ENCODE assay signal across 19 cellular contexts in the genomic region with DNA sequence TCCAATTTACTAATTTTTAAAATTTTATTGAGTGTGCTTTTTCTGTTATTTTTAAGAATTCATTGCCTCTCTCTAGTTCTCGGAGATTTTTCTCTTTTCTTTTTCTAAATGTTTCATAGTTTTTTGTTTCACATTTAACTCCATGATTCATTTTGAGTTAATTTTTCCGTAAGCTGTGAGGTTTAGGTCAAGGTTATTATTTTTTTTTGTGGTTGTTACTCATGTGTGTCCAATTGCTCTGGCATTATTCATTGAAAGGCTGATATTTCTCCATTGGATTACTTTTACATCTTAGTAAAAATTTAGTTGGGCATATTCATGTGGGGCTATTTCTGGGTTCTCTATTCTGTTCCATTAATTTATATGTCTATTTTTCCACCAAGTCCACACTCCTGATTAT.
DNase-seq lines count a peak whose midpoint lies in the region; ATAC-seq, FAIRE-seq and TF ChIP-seq lines count a peak whose summit lies in the region.
"Had no signal": no experiment of that assay in that cellular context is flagged by ENCODE, and none has a peak within 500 bp of the region (broad histone marks: within the 10 kb centered on the region; RNA-seq: fewer than 3 reads in every experiment).

No MANE protein-coding gene starts in this region.

- no peaks in the 10 kb centered on the region for H3K36me3 Mint-ChIP-seq in astrocyte (ENCODE audit: low read depth, unreplicated experiment)
- H3K36me3 Mint-ChIP-seq: CD14-positive monocyte; CD4-positive, alpha-beta memory T cell had no signal

- H3K27ac Mint-ChIP-seq in astrocyte (ENCODE audit: unreplicated experiment): no peak overlapping the region
- H3K27ac Mint-ChIP-seq: CD14-positive monocyte; CD4-positive, alpha-beta memory T cell; H9 had no signal

- H3K4me1 ChIP-seq in GM23248 (ENCODE audit: insufficient read depth): peaks cover 6% of the 10 kb centered on the region; the same call in 1 of the 2 replicates
- no peaks in the 10 kb centered on the region for H3K4me1 ChIP-seq in astrocyte (ENCODE audit: insufficient read depth, low read length)
- no peaks in the 10 kb centered on the region for H3K4me1 ChIP-seq in small intestine (ENCODE audit: control insufficient read depth in 2 of 2, insufficient read depth in 1 of 2, low read depth in 1 of 2, low read length in 1 of 2)
- H3K4me1 ChIP-seq: A549 had no signal

- FAIRE-seq in astrocyte (lab: Jason Lieb, UNC): no peak
- peak; percentile 61 for FAIRE-seq in small intestine (lab: Jason Lieb, UNC)
- FAIRE-seq: GM12892, H1 had no signal

- peaks cover 8% of the 10 kb centered on the region for H3K27me3 Mint-ChIP-seq in astrocyte (ENCODE audit: low read depth, unreplicated experiment)
- H3K27me3 Mint-ChIP-seq: CD4-positive, alpha-beta memory T cell had no signal

- no peak overlapping the region for H2AFZ ChIP-seq in GM23248
- no peak overlapping the region for H2AFZ ChIP-seq in astrocyte (ENCODE audit: low read depth, low read length)

- 27 to 51% methylated on average over 2 of the region's 2 CpGs for WGBS in GM23248 (ENCODE audit: low coverage in 1 of 2, low lambda C conversion rate in 2 of 2, missing lambda C conversion rate in 2 of 2), 2 experiments
- WGBS in small intestine, 3 donors: 81 to 98% (median 84%) methylated on average over 2 of the region's 2 CpGs

- H3K9me3 Mint-ChIP-seq in astrocyte (ENCODE audit: unreplicated experiment): no peaks in the 10 kb centered on the region

- no peak for TF ChIP-seq CTCF in astrocyte (IDR thresholded peaks at IDR 0.05; ENCODE audit: insufficient read depth, low read depth, low read length)

- H4K20me1 ChIP-seq in GM23248 (ENCODE audit: insufficient read depth): no peaks in the 10 kb centered on the region
- H4K20me1 ChIP-seq in astrocyte (ENCODE audit: insufficient read depth, low read length): no peaks in the 10 kb centered on the region
- H4K20me1 ChIP-seq: BLaER1 had no signal

- DNase-seq in GM23248: peak; percentile 50
- peak; percentile 10 for DNase-seq in astrocyte (ENCODE audit: low read depth)
- peak; percentile 31 for DNase-seq in fibroblast of peridontal ligament (ENCODE audit: extremely low read depth)
- DNase-seq in small intestine: no peak
- no peak for DNase-seq in activated CD8-positive, alpha-beta memory T cell treated with anti-CD3 and anti-CD28 coated beads for 24 hours
- no peak for DNase-seq in Ammon's horn (ENCODE audit: low spot score)
- DNase-seq: AML-193; CD4-positive, alpha-beta memory T cell; DMS153; DMS79; GDM1; H9 had no signal

- no peaks in the 10 kb centered on the region for H3K9me2 ChIP-seq in GM23248 (ENCODE audit: insufficient read depth)

- H3K79me2 ChIP-seq in GM23248 (ENCODE audit: insufficient read depth): no peaks in the 10 kb centered on the region
- H3K79me2 ChIP-seq in astrocyte (ENCODE audit: insufficient read depth, low read length): no peaks in the 10 kb centered on the region

- no peaks in the 10 kb centered on the region for H3K36me3 ChIP-seq in GM23248 (ENCODE audit: low read depth)
- no peaks in the 10 kb centered on the region for H3K36me3 ChIP-seq in astrocyte (ENCODE audit: insufficient read depth, low read length)
- no peaks in the 10 kb centered on the region for H3K36me3 ChIP-seq in small intestine (ENCODE audit: control insufficient read depth in 2 of 2, insufficient read depth in 2 of 2, low read length in 2 of 2)
- H3K36me3 ChIP-seq: BLaER1 had no signal

- H3K4me3 ChIP-seq in GM23248 (no peak overlapping the region), astrocyte (ENCODE audit: insufficient read depth, low read depth, low read length) (no peak overlapping the region), small intestine (ENCODE audit: low read depth in 1 of 2, low read length in 2 of 2) (no peak overlapping the region)
- H3K4me3 ChIP-seq: A549, BLaER1 had no signal

- H3K27me3 ChIP-seq in GM23248 (replicated peaks; ENCODE audit: insufficient read depth) (no peaks in the 10 kb centered on the region), astrocyte (ENCODE audit: insufficient read depth, low read length) (no peaks in the 10 kb centered on the region), small intestine (ENCODE audit: control insufficient read depth in 2 of 2, insufficient read depth in 2 of 2, low read length in 2 of 2) (no peaks in the 10 kb centered on the region)
- H3K27me3 ChIP-seq: BLaER1 had no signal

- H3K4me1 Mint-ChIP-seq in astrocyte (ENCODE audit: low read depth, unreplicated experiment): no peaks in the 10 kb centered on the region
- H3K4me1 Mint-ChIP-seq: CD4-positive, alpha-beta memory T cell had no signal

- no peaks in the 10 kb centered on the region for H3K9me3 ChIP-seq in GM23248 (ENCODE audit: low read depth)
- no peaks in the 10 kb centered on the region for H3K9me3 ChIP-seq in astrocyte (ENCODE audit: insufficient read depth, low read depth, low read length)
- no peaks in the 10 kb centered on the region for H3K9me3 ChIP-seq in small intestine (ENCODE audit: control insufficient read depth, low read depth)
- H3K9me3 ChIP-seq: A549, BLaER1 had no signal

- no peak for ATAC-seq in GM21717 (IDR thresholded peaks at IDR 0.05; ENCODE audit: unreplicated experiment)
- ATAC-seq: A549 had no signal

- H3F3A ChIP-seq in GM23248 (ENCODE audit: insufficient read depth): no peaks in the 10 kb centered on the region

- H3K4me2 ChIP-seq in GM23248 (ENCODE audit: unreplicated experiment): no peak overlapping the region
- H3K4me2 ChIP-seq in astrocyte (ENCODE audit: low read length): no peak overlapping the region
- H3K4me2 ChIP-seq: A549, BLaER1 had no signal

- no peak overlapping the region for H3K9ac ChIP-seq in GM23248
- H3K9ac ChIP-seq in astrocyte (ENCODE audit: low read length): no peak overlapping the region
- H3K9ac ChIP-seq: BLaER1 had no signal

- H3K27ac ChIP-seq in GM23248 (no peak overlapping the region), astrocyte (ENCODE audit: low read depth, low read length) (no peak overlapping the region), small intestine (ENCODE audit: low read depth in 1 of 2, low read length in 1 of 2) (no peak overlapping the region)
- H3K27ac ChIP-seq: 22Rv1, A549, BLaER1 had no signal

- no peak overlapping the region for H3K4me3 Mint-ChIP-seq in astrocyte (ENCODE audit: unreplicated experiment)
- H3K4me3 Mint-ChIP-seq: CD14-positive monocyte; CD4-positive, alpha-beta memory T cell; H9 had no signal

- in situ Hi-C loops in GM23248 (cut with MboI): no loop called here

Comparison
In these comparisons a context has a peak if more than half of its experiments do, and no peak if none do; other contexts are left out.
1. DNase-seq: peak in GM23248 (single experiment), astrocyte (single experiment) and fibroblast of peridontal ligament (single experiment); none in small intestine (single experiment), activated CD8-positive, alpha-beta memory T cell treated with anti-CD3 and anti-CD28 coated beads for 24 hours (single experiment) and Ammon's horn (single experiment).